ENCODE assay signal across 11 cellular contexts in the genomic region with DNA sequence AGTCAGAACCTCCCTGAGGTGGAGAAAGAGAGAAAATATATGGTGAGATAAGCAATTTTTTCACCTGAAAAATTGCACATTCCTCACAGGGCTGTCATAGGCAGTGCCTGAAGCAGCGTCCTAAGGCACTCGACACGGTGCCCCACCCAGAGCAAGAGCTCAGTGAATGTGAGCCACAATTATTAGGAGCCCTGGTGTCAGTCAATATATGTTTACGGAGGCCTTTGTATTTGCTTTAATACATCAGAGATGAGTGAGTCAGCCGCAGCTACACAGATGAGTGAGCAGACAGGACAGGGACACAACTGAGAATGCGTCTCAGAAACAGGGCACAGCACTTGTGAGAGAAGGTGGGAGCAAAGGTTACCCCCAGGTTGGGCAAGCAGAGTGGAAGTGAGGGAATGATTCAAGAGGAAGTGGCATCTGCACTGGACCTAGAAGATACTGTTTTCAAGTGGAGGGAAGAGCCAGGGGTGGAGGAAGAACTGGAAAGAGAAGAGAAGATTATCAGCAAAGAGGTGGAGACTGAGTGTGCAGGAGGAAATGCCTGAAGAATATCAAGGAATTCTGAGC. TPM values are rescaled to one million over a fixed set of nuclear protein-coding genes. Genes with fewer than 3 reads are reported as not detected.
DNase-seq lines count a peak whose midpoint lies in the region; ATAC-seq and TF ChIP-seq lines count a peak whose summit lies in the region.
"Had no signal": no experiment of that assay in that cellular context is flagged by ENCODE, and none has a peak within 500 bp of the region (broad histone marks: within the 10 kb centered on the region; RNA-seq: fewer than 3 reads in every experiment).

No MANE protein-coding gene starts in this region.

- H3K4me3 ChIP-seq in Caco-2 (ENCODE audit: low read depth, low read length) = no peak overlapping the region
- no peak overlapping the region for H3K4me3 ChIP-seq in HCT116 (replicated peaks in 1 of 2; ENCODE audit: low read depth in 1 of 2, low read length in 2 of 2)
- H3K4me3 ChIP-seq in SU-DHL-6 (ENCODE audit: insufficient read depth, low read length, poor library complexity, severe bottlenecking) = no peak overlapping the region

- intact Hi-C loops in Caco-2 (cut with micrococcal nuclease; ENCODE audit: unreplicated experiment) (loop anchor here (1.0 kb wide), 1 partner anchor 50 kb away; no protein-coding TSS in a partner anchor), HCT116 (cut with micrococcal nuclease) (no loop called here)

- ATAC-seq in HCT116 (no peak), GM21619 (IDR thresholded peaks at IDR 0.05; ENCODE audit: unreplicated experiment) (no peak), GM21367 (IDR thresholded peaks at IDR 0.05; ENCODE audit: unreplicated experiment) (no peak)

- H3K9me2 ChIP-seq in HCT116 (ENCODE audit: insufficient read depth) (no peaks in the 10 kb centered on the region), SU-DHL-6 (replicated peaks; ENCODE audit: insufficient read depth, low read length) (no peaks in the 10 kb centered on the region)

- H3K4me1 ChIP-seq in Caco-2 (peaks cover 74% of the 10 kb centered on the region), HCT116 (ENCODE audit: control insufficient read depth in 1 of 2, insufficient read depth in 2 of 2, low read length in 2 of 2) (peaks cover 0 to 24% of the 10 kb centered on the region in 2 experiments; a peak in 2 of 4 replicates)

- H3K27me3 Mint-ChIP-seq in Caco-2 (ENCODE audit: insufficient read depth, unreplicated experiment) = no peaks in the 10 kb centered on the region
- H3K27me3 Mint-ChIP-seq: activated T-cell treated with anti-CD3 and anti-CD28 coated beads, Interleukin-2, amount 50 U/mL, for 24 hours had no signal

- H3K79me2 ChIP-seq in HCT116 (ENCODE audit: insufficient read depth, low read length) = no peaks in the 10 kb centered on the region
- no peaks in the 10 kb centered on the region for H3K79me2 ChIP-seq in SU-DHL-6 (ENCODE audit: insufficient read depth, low read length)

- no peaks in the 10 kb centered on the region for H3K9me3 Mint-ChIP-seq in Caco-2 (ENCODE audit: unreplicated experiment)
- H3K9me3 Mint-ChIP-seq: activated T-cell treated with anti-CD3 and anti-CD28 coated beads, Interleukin-2, amount 50 U/mL, for 24 hours had no signal

- DNase-seq in Caco-2 (peak; percentile 82 to 87), HCT116 (ENCODE audit: low read depth, low spot score) (no peak), kidney glomerular epithelial cell (lab: John Stamatoyannopoulos, UW) (peak; percentile 85), activated gamma-delta T cell treated with Interleukin-2 at 50 U/mL for 16 hours (no peak), NCI-H2029 (lab: John Stamatoyannopoulos, UW) (no peak)
- DNase-seq: NCI-H2171 had no signal

- no peak overlapping the region for H3K27ac ChIP-seq in HCT116 (ENCODE audit: low read depth, low read length)
- no peak overlapping the region for H3K27ac ChIP-seq in SU-DHL-6 (ENCODE audit: low read depth, low read length)

- no peak overlapping the region for H3K4me2 ChIP-seq in HCT116 (ENCODE audit: low read length)
- H3K4me2 ChIP-seq in SU-DHL-6 (ENCODE audit: low read depth, low read length, poor library complexity, severe bottlenecking) = no peak overlapping the region

- no peaks in the 10 kb centered on the region for H3K36me3 Mint-ChIP-seq in Caco-2 (ENCODE audit: insufficient read depth, unreplicated experiment)

- H3K27ac Mint-ChIP-seq in Caco-2 (ENCODE audit: unreplicated experiment) = peak overlapping the region; percentile 88
- H3K27ac Mint-ChIP-seq: activated T-cell treated with anti-CD3 and anti-CD28 coated beads, Interleukin-2, amount 50 U/mL, for 24 hours had no signal

- TF ChIP-seq POLR2A in HCT116 (IDR thresholded peaks at IDR 0.05; ENCODE audit: borderline replicate concordance, extremely low read depth, insufficient read depth, insufficient read length) = no peak

- peaks cover 61% of the 10 kb centered on the region for H3K4me1 Mint-ChIP-seq in Caco-2 (ENCODE audit: low read depth, unreplicated experiment)

- POLR2A ChIA-PET in Caco-2 (lab: Charles Lee) (interaction anchor here (0.5 to 3.2 kb wide), 5 partner anchors 11 to 83 kb away, joined by 3 to 42 read pairs (median 5); partner anchors contain the start of gene SUCO), HCT116 (lab: Charles Lee) (no interaction called here)

- CTCF ChIA-PET in Caco-2 (lab: Charles Lee) = interaction anchor here (0.6 to 3.1 kb wide), 9 partner anchors 17 to 447 kb away, joined by 3 to 21 read pairs (median 3); partner anchors contain the start of gene SUCO
- CTCF ChIA-PET in HCT116 (lab: Charles Lee) = interaction anchor here (3.3 kb wide), 1 partner anchor 271 kb away, joined by 24 read pairs; no protein-coding TSS in a partner anchor

- TF ChIP-seq RAD21 in HCT116 (IDR thresholded peaks at IDR 0.05; ENCODE audit: low read depth) = no peak

- RAD21 ChIA-PET in HCT116 (lab: Charles Lee; ENCODE audit: low non-redundant PET in 1 of 2, low total read pairs in 2 of 2, uncharacterized antibody in 2 of 2, unreplicated experiment in 2 of 2) = interaction anchor here in 1 of 2 experiments (0.5 kb wide), 1 partner anchor 36 kb away, joined by 3 read pairs; no protein-coding TSS in a partner anchor

- TF ChIP-seq CTCF in Caco-2 (IDR thresholded peaks at IDR 0.05; ENCODE audit: insufficient read depth in 1 of 2, low read depth in 1 of 2, low read length in 1 of 2, severe bottlenecking in 1 of 2, unreplicated experiment in 1 of 2) (no peak), HCT116 (IDR thresholded peaks at IDR 0.05 in 2 of 3, conservative IDR thresholded peaks at IDR 0.05 in 1 of 3; ENCODE audit: borderline replicate concordance in 1 of 3, insufficient read depth in 1 of 3, low read depth in 2 of 3, low read length in 2 of 3) (no peak), SU-DHL-6 (IDR thresholded peaks at IDR 0.05; ENCODE audit: insufficient read depth, low read length, poor library complexity, severe bottlenecking) (no peak)

- no peak overlapping the region for H3K9ac ChIP-seq in HCT116 (ENCODE audit: low read length)
- H3K9ac ChIP-seq in SU-DHL-6 (ENCODE audit: low read length) = no peak overlapping the region

- H3K9me3 ChIP-seq in Caco-2 = no peaks in the 10 kb centered on the region
- no peaks in the 10 kb centered on the region for H3K9me3 ChIP-seq in HCT116 (ENCODE audit: control insufficient read depth in 1 of 2, insufficient read depth in 1 of 2, low read depth in 1 of 2, low read length in 2 of 2)
- no peaks in the 10 kb centered on the region for H3K9me3 ChIP-seq in SU-DHL-6 (ENCODE audit: insufficient read depth, low read length)

- H3F3A ChIP-seq in SU-DHL-6 (ENCODE audit: insufficient read depth) = no peaks in the 10 kb centered on the region

- H4K20me1 ChIP-seq in HCT116 (ENCODE audit: insufficient read depth) = no peaks in the 10 kb centered on the region
- H4K20me1 ChIP-seq in SU-DHL-6 (ENCODE audit: low read depth, low read length) = no peaks in the 10 kb centered on the region

- H3K27me3 ChIP-seq in Caco-2 (replicated peaks; ENCODE audit: control insufficient read depth, insufficient read depth, low read length) (no peaks in the 10 kb centered on the region), HCT116 (ENCODE audit: insufficient read depth, low read length) (no peaks in the 10 kb centered on the region), SU-DHL-6 (ENCODE audit: low read length) (no peaks in the 10 kb centered on the region)

- H3K36me3 ChIP-seq in Caco-2 (ENCODE audit: control insufficient read depth, insufficient read depth, low read length) = no peaks in the 10 kb centered on the region
- H3K36me3 ChIP-seq in HCT116 (ENCODE audit: control insufficient read depth in 1 of 2, insufficient read depth in 2 of 2, low read length in 2 of 2) = no peaks in the 10 kb centered on the region
- H3K36me3 ChIP-seq in SU-DHL-6 (ENCODE audit: low read length) = no peaks in the 10 kb centered on the region

- H2AFZ ChIP-seq in HCT116 (ENCODE audit: low read depth, low read length, poor library complexity, severe bottlenecking) = peak overlapping the region; percentile 70
- peak overlapping the region; percentile 74 for H2AFZ ChIP-seq in SU-DHL-6 (ENCODE audit: low read depth, low read length, severe bottlenecking)

- peak overlapping the region; percentile 68 for H3K4me3 Mint-ChIP-seq in Caco-2 (ENCODE audit: unreplicated experiment)
- H3K4me3 Mint-ChIP-seq: activated T-cell treated with anti-CD3 and anti-CD28 coated beads, Interleukin-2, amount 50 U/mL, for 24 hours had no signal

- no TSS peak for BruUV-seq in Caco-2 (replicated peaks; lab: Mats Ljungman, UMichigan)
- BruUV-seq in HCT116 (replicated peaks; lab: Mats Ljungman, UMichigan) = no TSS peak

TF ChIP-seq in HCT116, 20 proteins besides CTCF, POLR2A, EP300 and RAD21 (continues in another document):
- TF ChIP-seq ZNF274 (IDR thresholded peaks at IDR 0.05; ENCODE audit: low read depth, low read length) (no peak), SIN3A (IDR thresholded peaks at IDR 0.05; ENCODE audit: low read depth) (no peak), FOSL1 (IDR thresholded peaks at IDR 0.05; ENCODE audit: low read depth) (no peak), CBX3 (IDR thresholded peaks at IDR 0.05; ENCODE audit: low read depth) (no peak)
- TF ChIP-seq, protein P1, sequence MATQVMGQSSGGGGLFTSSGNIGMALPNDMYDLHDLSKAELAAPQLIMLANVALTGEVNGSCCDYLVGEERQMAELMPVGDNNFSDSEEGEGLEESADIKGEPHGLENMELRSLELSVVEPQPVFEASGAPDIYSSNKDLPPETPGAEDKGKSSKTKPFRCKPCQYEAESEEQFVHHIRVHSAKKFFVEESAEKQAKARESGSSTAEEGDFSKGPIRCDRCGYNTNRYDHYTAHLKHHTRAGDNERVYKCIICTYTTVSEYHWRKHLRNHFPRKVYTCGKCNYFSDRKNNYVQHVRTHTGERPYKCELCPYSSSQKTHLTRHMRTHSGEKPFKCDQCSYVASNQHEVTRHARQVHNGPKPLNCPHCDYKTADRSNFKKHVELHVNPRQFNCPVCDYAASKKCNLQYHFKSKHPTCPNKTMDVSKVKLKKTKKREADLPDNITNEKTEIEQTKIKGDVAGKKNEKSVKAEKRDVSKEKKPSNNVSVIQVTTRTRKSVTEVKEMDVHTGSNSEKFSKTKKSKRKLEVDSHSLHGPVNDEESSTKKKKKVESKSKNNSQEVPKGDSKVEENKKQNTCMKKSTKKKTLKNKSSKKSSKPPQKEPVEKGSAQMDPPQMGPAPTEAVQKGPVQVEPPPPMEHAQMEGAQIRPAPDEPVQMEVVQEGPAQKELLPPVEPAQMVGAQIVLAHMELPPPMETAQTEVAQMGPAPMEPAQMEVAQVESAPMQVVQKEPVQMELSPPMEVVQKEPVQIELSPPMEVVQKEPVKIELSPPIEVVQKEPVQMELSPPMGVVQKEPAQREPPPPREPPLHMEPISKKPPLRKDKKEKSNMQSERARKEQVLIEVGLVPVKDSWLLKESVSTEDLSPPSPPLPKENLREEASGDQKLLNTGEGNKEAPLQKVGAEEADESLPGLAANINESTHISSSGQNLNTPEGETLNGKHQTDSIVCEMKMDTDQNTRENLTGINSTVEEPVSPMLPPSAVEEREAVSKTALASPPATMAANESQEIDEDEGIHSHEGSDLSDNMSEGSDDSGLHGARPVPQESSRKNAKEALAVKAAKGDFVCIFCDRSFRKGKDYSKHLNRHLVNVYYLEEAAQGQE (IDR thresholded peaks at IDR 0.05; ENCODE audit: low read depth) = no peak

RNA-seq across cellular contexts. Expression of gene PIGC, which starts 5.2 kb away (rescaled TPM):
- 23.7 and 26.1 TPM in 2 replicates for total RNA-seq in Caco-2 (2022)
- total RNA-seq in HCT116 (2021; ENCODE audit: unreplicated experiment) = 11.9 TPM
- polyA plus RNA-seq in HCT116 (2012) = 10.8 and 13.6 TPM in 2 replicates

RNA-seq across cellular contexts. Expression of gene C1orf105, which starts 28.6 kb away (rescaled TPM):
- 0.82 and 1.9 TPM in 2 replicates for total RNA-seq in Caco-2 (2022)
- total RNA-seq in HCT116 (2021; ENCODE audit: unreplicated experiment) = not detected
- not detected in 2 replicates for polyA plus RNA-seq in HCT116 (2012)
- total RNA-seq: temporal lobe had no signal

Comparison
In these comparisons a context has a peak if more than half of its experiments do, and no peak if none do; other contexts are left out.
1. DNase-seq: peak in Caco-2 (2 of 2) and kidney glomerular epithelial cell (single experiment); none in HCT116 (single experiment), activated gamma-delta T cell treated with Interleukin-2 at 50 U/mL for 16 hours (single experiment) and NCI-H2029 (single experiment).